Comparison of ENCODE assay signal across 26 cellular contexts in the genomic region with DNA sequence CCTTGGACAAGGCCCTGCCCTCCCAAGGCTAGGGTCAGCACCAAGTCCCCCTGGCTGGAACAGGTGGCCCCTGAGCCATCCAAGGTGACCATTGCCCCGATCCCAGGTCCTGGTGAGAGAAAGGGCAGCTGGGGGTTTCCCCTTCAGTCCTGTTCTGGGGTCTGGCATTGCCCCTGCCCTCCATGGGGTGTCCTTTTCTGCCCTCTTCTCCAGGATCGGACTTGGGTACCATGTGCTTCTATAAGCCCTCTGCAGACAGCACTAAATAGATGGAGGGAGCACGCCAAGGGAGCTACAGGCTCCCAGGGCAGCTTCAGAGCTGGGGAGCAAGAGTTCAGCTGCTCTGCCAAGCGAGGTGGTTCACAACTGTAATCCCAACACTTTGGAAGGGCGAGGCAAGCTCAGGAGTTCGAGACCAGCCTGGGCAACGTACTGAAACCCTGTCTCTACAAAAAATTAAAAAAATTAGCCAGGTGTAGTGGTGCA. TPM values are rescaled to one million over a fixed set of nuclear protein-coding genes. Genes with fewer than 3 reads are reported as not detected.
DNase-seq lines count a peak whose midpoint lies in the region; ATAC-seq and TF ChIP-seq lines count a peak whose summit lies in the region.
"Had no signal": no experiment of that assay in that cellular context is flagged by ENCODE, and none has a peak within 500 bp of the region (broad histone marks: within the 10 kb centered on the region; RNA-seq: fewer than 3 reads in every experiment).

No MANE protein-coding gene starts in this region.

- TF ChIP-seq CTCF in brain (conservative IDR thresholded peaks at IDR 0.05) (no peak), type B pancreatic cell (conservative IDR thresholded peaks at IDR 0.05) (no peak)

- DNase-seq in activated effector memory CD4-positive, alpha-beta T cell treated with anti-CD3 and anti-CD28 coated beads, Interleukin-2, amount 50 U/mL, for 16 hours: peak; percentile 57
- no peak for DNase-seq in activated effector memory CD4-positive, alpha-beta T cell treated with Interleukin-2 at 50 U/mL for 16 hours
- no peak for DNase-seq in naive B cell
- DNase-seq in type B pancreatic cell (ENCODE audit: extremely low spot score, unreplicated experiment): no peak
- DNase-seq in central memory CD4-positive, alpha-beta T cell: no peak
- DNase-seq in activated CD4-positive, alpha-beta memory T cell treated with anti-CD3 and anti-CD28 coated beads, Interleukin-2, amount 10 ng/mL, durations not matched to agents 7 days and 5 days: no peak
- DNase-seq: activated naive CD4-positive, alpha-beta T cell treated with anti-CD3 and anti-CD28 coated beads, Interleukin-2, amount 10 ng/mL, durations not matched to agents 7 days and 5 days; activated T-cell treated with anti-CD3 and anti-CD28 coated beads, Interleukin-2, amount 50 U/mL, for 4 hours; amygdala; dermis blood vessel endothelial cell; DMS 273 treated with DMSO at 0.1 percent for 48 hours; GF-D8; head of caudate nucleus; KBM-7; left ventricle myocardium superior; NCI-H1436 treated with DMSO at 0.1 percent for 48 hours; NCI-H2171 treated with DMSO at 0.1 percent for 48 hours; NCI-H524 treated with DMSO at 0.1 percent for 48 hours; spleen; stimulated activated CD4-positive, alpha-beta T cell treated with anti-CD3 and anti-CD28 coated beads, Interleukin-4, amount 100 ng/mL, for 24 hours; T-helper 9 cell; transverse colon had no signal

- H3K4me3 Mint-ChIP-seq in brain: peak overlapping the region in 4 of 5 experiments; percentile 84 to 85 (median 84)
- H3K4me3 Mint-ChIP-seq in naive B cell: peak overlapping the region in 5 of 8 donors; percentile 27 to 68 (median 45)
- H3K4me3 Mint-ChIP-seq in type B pancreatic cell: peak overlapping the region; percentile 82
- no peak overlapping the region for H3K4me3 Mint-ChIP-seq in activated CD4-positive, alpha-beta memory T cell treated with anti-CD3 and anti-CD28 coated beads, Interleukin-2, amount 10 ng/mL, durations not matched to agents 7 days and 5 days
- H3K4me3 Mint-ChIP-seq: activated naive CD4-positive, alpha-beta T cell treated with anti-CD3 and anti-CD28 coated beads, Interleukin-2, amount 10 ng/mL, durations not matched to agents 7 days and 5 days had no signal

- ATAC-seq in naive B cell (ENCODE audit: low read depth in 2 of 2): no peak
- ATAC-seq in GM21619 (IDR thresholded peaks at IDR 0.05; ENCODE audit: unreplicated experiment): no peak
- ATAC-seq: activated T-cell treated with anti-CD3 and anti-CD28 coated beads, Interleukin-2, amount 50 U/mL, for 4 hours; left ventricle myocardium superior had no signal

- H3K27ac Mint-ChIP-seq in brain (peak overlapping the region in 3 of 5 experiments; percentile 24 to 88 (median 62)), naive B cell (peak overlapping the region in 3 of 6 donors; percentile 47 to 84 (median 83)), type B pancreatic cell (peak overlapping the region; percentile 27)
- H3K27ac Mint-ChIP-seq in activated CD4-positive, alpha-beta memory T cell treated with anti-CD3 and anti-CD28 coated beads, Interleukin-2, amount 10 ng/mL, durations not matched to agents 7 days and 5 days: no peak overlapping the region
- H3K27ac Mint-ChIP-seq: activated naive CD4-positive, alpha-beta T cell treated with anti-CD3 and anti-CD28 coated beads, Interleukin-2, amount 10 ng/mL, durations not matched to agents 7 days and 5 days; stimulated activated naive CD8-positive, alpha-beta T cell treated with anti-CD3 and anti-CD28 coated beads, Interleukin-15, Interleukin-2, amounts not matched to agents 100 ng/mL and 50 ng/mL, for 24 hours had no signal

- CTCF ChIA-PET in activated CD4-positive, alpha-beta memory T cell treated with anti-CD3 and anti-CD28 coated beads, Interleukin-2, amount 10 ng/mL, durations not matched to agents 7 days and 5 days (lab: Charles Lee): no interaction called here

- H3K4me1 Mint-ChIP-seq in brain (peaks cover 43% of the 10 kb centered on the region), naive B cell (peaks cover 36 to 50% (median 45%) of the 10 kb centered on the region in 3 donors), type B pancreatic cell (ENCODE audit: unreplicated experiment) (peaks cover 16% of the 10 kb centered on the region)
- peaks cover 26% of the 10 kb centered on the region for H3K4me1 Mint-ChIP-seq in activated CD4-positive, alpha-beta memory T cell treated with anti-CD3 and anti-CD28 coated beads, Interleukin-2, amount 10 ng/mL, durations not matched to agents 7 days and 5 days

- H3K36me3 Mint-ChIP-seq in brain: peaks cover 8% of the 10 kb centered on the region
- no peaks in the 10 kb centered on the region for H3K36me3 Mint-ChIP-seq in naive B cell
- H3K36me3 Mint-ChIP-seq in type B pancreatic cell: no peaks in the 10 kb centered on the region
- no peaks in the 10 kb centered on the region for H3K36me3 Mint-ChIP-seq in activated CD4-positive, alpha-beta memory T cell treated with anti-CD3 and anti-CD28 coated beads, Interleukin-2, amount 10 ng/mL, durations not matched to agents 7 days and 5 days (ENCODE audit: low read depth)

- H3K9me3 Mint-ChIP-seq in brain: peaks cover 0 to 7% (median 0%) of the 10 kb centered on the region in 5 experiments
- H3K9me3 Mint-ChIP-seq in naive B cell: no peaks in the 10 kb centered on the region
- H3K9me3 Mint-ChIP-seq in type B pancreatic cell: no peaks in the 10 kb centered on the region
- no peaks in the 10 kb centered on the region for H3K9me3 Mint-ChIP-seq in activated CD4-positive, alpha-beta memory T cell treated with anti-CD3 and anti-CD28 coated beads, Interleukin-2, amount 10 ng/mL, durations not matched to agents 7 days and 5 days
- H3K9me3 Mint-ChIP-seq: activated naive CD4-positive, alpha-beta T cell treated with anti-CD3 and anti-CD28 coated beads, Interleukin-2, amount 10 ng/mL, durations not matched to agents 7 days and 5 days; activated T-cell treated with anti-CD3 and anti-CD28 coated beads, Interleukin-2, amount 50 U/mL, for 4 hours; stimulated activated naive CD8-positive, alpha-beta T cell treated with anti-CD3 and anti-CD28 coated beads, Interleukin-15, Interleukin-2, amounts not matched to agents 100 ng/mL and 50 ng/mL, for 24 hours had no signal

- H3K27me3 Mint-ChIP-seq in brain: peaks cover 3% of the 10 kb centered on the region
- peaks cover 23 to 64% (median 51%) of the 10 kb centered on the region in 3 donors for H3K27me3 Mint-ChIP-seq in naive B cell
- peaks cover 37% of the 10 kb centered on the region for H3K27me3 Mint-ChIP-seq in type B pancreatic cell
- peaks cover 63% of the 10 kb centered on the region for H3K27me3 Mint-ChIP-seq in activated CD4-positive, alpha-beta memory T cell treated with anti-CD3 and anti-CD28 coated beads, Interleukin-2, amount 10 ng/mL, durations not matched to agents 7 days and 5 days

- POLR2A ChIA-PET in activated CD4-positive, alpha-beta memory T cell treated with anti-CD3 and anti-CD28 coated beads, Interleukin-2, amount 10 ng/mL, durations not matched to agents 7 days and 5 days (lab: Charles Lee): interaction anchor here (1.1 kb wide), 1 partner anchor 17 kb away, joined by 3 read pairs; no protein-coding TSS in a partner anchor

RNA-seq across cellular contexts. Expression of gene KCNN1, which starts 13.5 kb away (rescaled TPM):
- 25.3 TPM for polyA plus RNA-seq in brain (ENCODE audit: insufficient read depth, low read depth, low replicate concordance)
- polyA plus RNA-seq in naive B cell (ENCODE audit: low read depth in 6 of 6): under 1 TPM in 1 of 6 donors, not detected in 5; 0.27 TPM
- total RNA-seq in type B pancreatic cell (ENCODE audit: low replicate concordance): 13.4 and 15.3 TPM in 2 replicates
- not detected for total RNA-seq in activated CD4-positive, alpha-beta memory T cell treated with anti-CD3 and anti-CD28 coated beads, Interleukin-2, amount 10 ng/mL, durations not matched to agents 7 days and 5 days
- total RNA-seq: A172, left ventricle myocardium superior, spleen had no signal

RNA-seq across cellular contexts. Expression of gene CCDC124, which starts 20.5 kb away (rescaled TPM):
- polyA plus RNA-seq in brain (ENCODE audit: insufficient read depth, low read depth, low replicate concordance) (156 TPM), naive B cell (ENCODE audit: low read depth in 6 of 6) (10 to 100 TPM; 29.7 to 47.4 (median 32.6) TPM)
- 86.0 and 90.9 TPM in 2 replicates for total RNA-seq in type B pancreatic cell (ENCODE audit: low replicate concordance)
- 10 to 100 TPM; 59.3 to 60.8 TPM for total RNA-seq in activated CD4-positive, alpha-beta memory T cell treated with anti-CD3 and anti-CD28 coated beads, Interleukin-2, amount 10 ng/mL, durations not matched to agents 7 days and 5 days

RNA-seq across cellular contexts. Expression of gene ARRDC2, which starts 54.6 kb away (rescaled TPM):
- polyA plus RNA-seq in brain (ENCODE audit: insufficient read depth, low read depth, low replicate concordance) (36.6 TPM), naive B cell (ENCODE audit: low read depth in 6 of 6) (100 to 1,000 TPM in 1 of 6 donors, 10 to 100 TPM in 5; 47.7 to 110 (median 50.8) TPM)
- 2.8 and 6.3 TPM in 2 replicates for total RNA-seq in type B pancreatic cell (ENCODE audit: low replicate concordance)
- total RNA-seq in activated CD4-positive, alpha-beta memory T cell treated with anti-CD3 and anti-CD28 coated beads, Interleukin-2, amount 10 ng/mL, durations not matched to agents 7 days and 5 days: 10 to 100 TPM; 60.7 to 62.0 TPM

Comparison
In these comparisons a context has a peak if more than half of its experiments do, and no peak if none do; other contexts are left out.
1. RNA of gene KCNN1, which starts 13.5 kb away (total RNA-seq): 13.4 to 15.3 TPM in type B pancreatic cell; not detected in activated CD4-positive, alpha-beta memory T cell treated with anti-CD3 and anti-CD28 coated beads, Interleukin-2, amount 10 ng/mL, durations not matched to agents 7 days and 5 days; every median in the first group is over 10 times any median in the second.